In the genomic region with DNA sequence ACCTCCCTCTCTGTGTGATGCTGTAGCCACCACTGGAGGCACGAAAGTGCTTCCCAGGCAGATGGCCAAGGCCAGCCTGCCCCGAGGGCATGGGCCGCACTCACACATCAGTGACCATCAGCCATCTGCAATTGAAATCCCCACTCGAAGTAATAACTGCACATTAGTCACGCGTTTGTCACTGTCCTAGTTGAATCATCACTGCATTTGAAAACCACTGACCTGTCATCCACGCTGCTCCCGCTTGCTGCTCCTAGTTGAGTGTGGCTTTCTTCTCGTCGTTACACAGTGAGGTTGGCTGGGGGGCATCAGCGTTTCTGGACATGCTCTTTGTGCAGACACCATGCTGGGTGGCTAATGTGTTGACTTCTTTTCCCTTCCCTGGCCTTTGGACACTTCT, we compare ENCODE assay signal across 1 cellular context.
A peak's percentile ranks its signal among the peaks of the same experiment; 100 is the strongest.
TF ChIP-seq lines count a peak whose summit lies in the region.

No MANE protein-coding gene starts in this region.

TF ChIP-seq in HEK293, 187 proteins besides CTCF, POLR2A, EP300 and RAD21 (continued from another document):
- TF ChIP-seq, protein P1, sequence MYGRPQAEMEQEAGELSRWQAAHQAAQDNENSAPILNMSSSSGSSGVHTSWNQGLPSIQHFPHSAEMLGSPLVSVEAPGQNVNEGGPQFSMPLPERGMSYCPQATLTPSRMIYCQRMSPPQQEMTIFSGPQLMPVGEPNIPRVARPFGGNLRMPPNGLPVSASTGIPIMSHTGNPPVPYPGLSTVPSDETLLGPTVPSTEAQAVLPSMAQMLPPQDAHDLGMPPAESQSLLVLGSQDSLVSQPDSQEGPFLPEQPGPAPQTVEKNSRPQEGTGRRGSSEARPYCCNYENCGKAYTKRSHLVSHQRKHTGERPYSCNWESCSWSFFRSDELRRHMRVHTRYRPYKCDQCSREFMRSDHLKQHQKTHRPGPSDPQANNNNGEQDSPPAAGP (tag by site-specific recombination; IDR thresholded peaks at IDR 0.05) = peak; percentile 45; the same call in 1 of the 2 replicates
- no peak for TF ChIP-seq SCRT2 (tag by site-specific recombination; IDR thresholded peaks at IDR 0.05)
